ENCODE assay signal across 19 cellular contexts in the genomic region with DNA sequence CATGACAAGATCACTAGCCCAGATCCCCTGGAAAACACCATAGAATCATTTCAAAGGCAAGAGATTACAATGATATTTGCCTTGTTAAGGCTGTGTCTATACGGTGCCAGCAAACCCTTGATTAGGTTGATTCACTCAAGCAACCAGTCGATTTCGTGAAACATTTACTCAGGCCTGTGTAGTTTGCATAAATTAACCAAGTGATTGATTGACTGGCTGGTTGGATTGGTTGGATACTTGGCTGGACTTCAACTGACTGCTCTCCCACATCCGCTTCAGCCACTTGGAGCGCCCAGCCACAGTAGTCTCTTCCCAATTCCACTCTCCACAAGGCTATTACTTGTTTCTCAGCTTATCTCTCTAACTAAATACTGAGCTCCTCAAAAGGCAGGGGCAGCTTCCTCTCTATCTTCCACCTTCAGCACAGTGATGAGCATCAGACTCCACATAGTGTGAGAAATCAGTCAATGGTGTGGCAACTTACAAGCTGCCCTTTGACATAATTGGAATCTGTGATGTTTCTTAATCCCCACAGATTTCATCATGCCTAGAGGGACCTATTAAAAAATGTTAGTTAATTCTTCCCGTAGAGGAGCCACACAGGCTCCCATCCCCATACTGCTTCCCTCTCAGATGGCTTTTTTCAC.
"Had no signal": no experiment of that assay in that cellular context is flagged by ENCODE, and none has a peak within 500 bp of the region (broad histone marks: within the 10 kb centered on the region; RNA-seq: fewer than 3 reads in every experiment).

No MANE protein-coding gene starts in this region.

- DNase-seq: activated CD4-positive, alpha-beta T cell treated with anti-CD3 and anti-CD28 coated beads, Interleukin-2, amount 10 ng/mL, durations not matched to agents 7 days and 5 days; activated CD4-positive, CD25-positive, alpha-beta regulatory T cell; activated CD8-positive, alpha-beta memory T cell treated with anti-CD3 and anti-CD28 coated beads for 24 hours; activated naive CD8-positive, alpha-beta T cell treated with anti-CD3 and anti-CD28 coated beads for 36 hours; amygdala; brain microvascular endothelial cell; effector memory CD4-positive, alpha-beta T cell; head of caudate nucleus; immature natural killer cell; natural killer cell; nucleus accumbens; right cardiac atrium; testis; upper lobe of right lung had no signal

- H3K27me3 Mint-ChIP-seq: activated CD4-positive, alpha-beta T cell treated with anti-CD3 and anti-CD28 coated beads, Interleukin-2, amount 10 ng/mL, durations not matched to agents 7 days and 5 days; dendritic cell treated with granulocyte-macrophage colony-stimulating factor and Interleukin-4, amounts not matched to agents 40 ng/mL and 50 ng/mL, for 4 days had no signal

- H3K9me3 Mint-ChIP-seq: activated CD4-positive, alpha-beta T cell treated with anti-CD3 and anti-CD28 coated beads, Interleukin-2, amount 10 ng/mL, durations not matched to agents 7 days and 5 days; activated naive CD8-positive, alpha-beta T cell treated with anti-CD3 and anti-CD28 coated beads for 36 hours; activated T-helper 1 cell treated with anti-CD3 and anti-CD28 coated beads, Interleukin-12 subunit alpha, Interleukin-12 subunit beta, Interleukin-2, Interleukin-4 antibody, amounts not matched to agents 30 ng/mL and 10 ng/mL and 1 ng/mL, durations not matched to agents 14 hours and 24 hours and 36 hours; stimulated activated naive CD8-positive, alpha-beta T cell treated with anti-CD3 and anti-CD28 coated beads, Interleukin-15, Interleukin-2, amounts not matched to agents 100 ng/mL and 50 ng/mL, for 24 hours; T-helper 2 cell treated with Interferon-gamma antibody and Interleukin-4, amounts not matched to agents 5 μg/mL and 100 μg/mL, for 36 hours had no signal

- H3K36me3 Mint-ChIP-seq: activated naive CD8-positive, alpha-beta T cell treated with anti-CD3 and anti-CD28 coated beads for 36 hours; immature natural killer cell; natural killer cell had no signal

- H3K4me3 ChIP-seq: left lung, testis, upper lobe of right lung had no signal

- H3K4me1 ChIP-seq: left lung, testis, upper lobe of right lung had no signal

- H3K9me3 ChIP-seq: left lung, testis, upper lobe of right lung had no signal

- H3K4me1 Mint-ChIP-seq: activated CD4-positive, alpha-beta T cell treated with anti-CD3 and anti-CD28 coated beads, Interleukin-2, amount 10 ng/mL, durations not matched to agents 7 days and 5 days; activated naive CD8-positive, alpha-beta T cell treated with anti-CD3 and anti-CD28 coated beads for 36 hours; immature natural killer cell; natural killer cell had no signal

- H3K27ac ChIP-seq: brain microvascular endothelial cell, left lung, testis, upper lobe of right lung had no signal

- H3K4me3 Mint-ChIP-seq: activated CD4-positive, alpha-beta T cell treated with anti-CD3 and anti-CD28 coated beads, Interleukin-2, amount 10 ng/mL, durations not matched to agents 7 days and 5 days; activated naive CD8-positive, alpha-beta T cell treated with anti-CD3 and anti-CD28 coated beads for 36 hours; activated T-helper 1 cell treated with anti-CD3 and anti-CD28 coated beads, Interleukin-12 subunit alpha, Interleukin-12 subunit beta, Interleukin-2, Interleukin-4 antibody, amounts not matched to agents 30 ng/mL and 10 ng/mL and 1 ng/mL, durations not matched to agents 14 hours and 24 hours and 36 hours; dendritic cell treated with granulocyte-macrophage colony-stimulating factor and Interleukin-4, amounts not matched to agents 40 ng/mL and 50 ng/mL, for 4 days; immature natural killer cell; natural killer cell; stimulated activated naive CD8-positive, alpha-beta T cell treated with anti-CD3 and anti-CD28 coated beads, Interleukin-15, Interleukin-2, amounts not matched to agents 100 ng/mL and 50 ng/mL, for 24 hours; T-helper 2 cell treated with Interferon-gamma antibody and Interleukin-4, amounts not matched to agents 5 μg/mL and 100 μg/mL, for 36 hours had no signal

- H3K27ac Mint-ChIP-seq: activated CD4-positive, alpha-beta T cell treated with anti-CD3 and anti-CD28 coated beads, Interleukin-2, amount 10 ng/mL, durations not matched to agents 7 days and 5 days; activated naive CD8-positive, alpha-beta T cell treated with anti-CD3 and anti-CD28 coated beads for 36 hours; activated T-helper 1 cell treated with anti-CD3 and anti-CD28 coated beads, Interleukin-12 subunit alpha, Interleukin-12 subunit beta, Interleukin-2, Interleukin-4 antibody, amounts not matched to agents 30 ng/mL and 10 ng/mL and 1 ng/mL, durations not matched to agents 14 hours and 24 hours and 36 hours; dendritic cell treated with granulocyte-macrophage colony-stimulating factor and Interleukin-4, amounts not matched to agents 40 ng/mL and 50 ng/mL, for 4 days; immature natural killer cell; natural killer cell; stimulated activated naive CD8-positive, alpha-beta T cell treated with anti-CD3 and anti-CD28 coated beads, Interleukin-15, Interleukin-2, amounts not matched to agents 100 ng/mL and 50 ng/mL, for 24 hours; T-helper 2 cell treated with Interferon-gamma antibody and Interleukin-4, amounts not matched to agents 5 μg/mL and 100 μg/mL, for 36 hours had no signal

- ATAC-seq: left lung, natural killer cell, right cardiac atrium, upper lobe of right lung had no signal

- H3K36me3 ChIP-seq: brain microvascular endothelial cell, left lung, upper lobe of right lung had no signal

- H3K27me3 ChIP-seq: brain microvascular endothelial cell, left lung, testis, upper lobe of right lung had no signal
